11 cellular contexts compared by ENCODE assay signal in the genomic region with DNA sequence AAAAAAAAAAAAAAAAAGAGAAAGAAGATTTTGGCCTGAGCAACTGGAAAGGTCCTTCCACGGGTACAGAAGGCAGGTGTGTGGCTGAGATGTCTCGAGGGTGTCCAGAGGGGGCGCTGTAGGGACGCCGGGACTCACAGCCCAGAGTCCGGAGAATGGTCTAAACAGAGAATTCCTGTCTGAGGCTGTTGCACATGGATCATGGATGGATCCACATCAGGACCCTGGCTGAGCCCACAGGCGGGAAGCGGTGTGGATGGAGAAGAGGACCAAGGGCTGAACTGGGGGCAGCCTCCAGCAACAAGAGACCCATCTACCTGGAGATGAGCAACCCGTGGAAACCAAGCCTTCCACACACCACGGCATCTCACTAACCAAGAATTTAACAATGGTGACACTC. TPM values are rescaled to one million over a fixed set of nuclear protein-coding genes. Genes with fewer than 3 reads are reported as not detected.
DNase-seq lines count a peak whose midpoint lies in the region; ATAC-seq and TF ChIP-seq lines count a peak whose summit lies in the region.
"Had no signal": no experiment of that assay in that cellular context is flagged by ENCODE, and none has a peak within 500 bp of the region (broad histone marks: within the 10 kb centered on the region; RNA-seq: fewer than 3 reads in every experiment).

No MANE protein-coding gene starts in this region.

- no peak overlapping the region for H3K4me2 ChIP-seq in neuronal stem cell (ENCODE audit: insufficient read depth, low read length, poor library complexity, severe bottlenecking)

- H2BK120ac ChIP-seq in neuronal stem cell (ENCODE audit: low read depth, low read length) = no peak overlapping the region

- in situ Hi-C loops in brain microvascular endothelial cell (cut with HindIII; ENCODE audit: low pct_ligation_motif_present, low sequenced_read_pairs) = no loop called here

- H3K14ac ChIP-seq in neuronal stem cell (ENCODE audit: low read length) = no peak overlapping the region

- H4K8ac ChIP-seq in neuronal stem cell (ENCODE audit: low read depth, low read length) = no peak overlapping the region

- POLR2A ChIA-PET in CD4-positive, alpha-beta T cell (lab: Charles Lee) = no interaction called here

- no peak overlapping the region for H2AFZ ChIP-seq in neuronal stem cell (ENCODE audit: low read length)

- DNase-seq in NCI-H82 (lab: John Stamatoyannopoulos, UW) (peak; percentile 16), NCI-H82 treated with DMSO at 0.1 percent for 48 hours (lab: John Stamatoyannopoulos, UW; ENCODE audit: unreplicated experiment) (no peak), brain microvascular endothelial cell (no peak), neuronal stem cell (ENCODE audit: low spot score) (no peak), globus pallidus (ENCODE audit: low spot score) (no peak)
- no peak for DNase-seq in CD4-positive, alpha-beta T cell
- DNase-seq: heart left ventricle, MG63, natural killer cell had no signal

- H3K4me3 Mint-ChIP-seq in CD4-positive, alpha-beta T cell = no peak overlapping the region
- H3K4me3 Mint-ChIP-seq: natural killer cell had no signal

- no CpG with 5 or more reads among the region's 10 CpGs for WGBS in neuronal stem cell (ENCODE audit: extremely low coverage in 2 of 2, insufficient read length in 2 of 2, insufficient replicate concordance in 1 of 2), 2 donors

- H3K9me3 Mint-ChIP-seq in CD4-positive, alpha-beta T cell = no peaks in the 10 kb centered on the region
- H3K9me3 Mint-ChIP-seq: natural killer cell had no signal

- no peak overlapping the region for H4K91ac ChIP-seq in neuronal stem cell (ENCODE audit: low read depth, low read length, poor library complexity)

- H3K36me3 ChIP-seq in brain microvascular endothelial cell (replicated peaks) = no peaks in the 10 kb centered on the region
- H3K36me3 ChIP-seq in neuronal stem cell (replicated peaks in 1 of 2; ENCODE audit: control insufficient read depth in 2 of 2, insufficient read depth in 2 of 2, low read length in 2 of 2) = no peaks in the 10 kb centered on the region
- H3K36me3 ChIP-seq: MG63 had no signal

- peaks cover 0 to 7% of the 10 kb centered on the region in 2 donors for H3K4me1 ChIP-seq in neuronal stem cell (ENCODE audit: control insufficient read depth in 2 of 2, insufficient read depth in 1 of 2, low read depth in 1 of 2, low read length in 2 of 2)
- H3K4me1 ChIP-seq: heart left ventricle had no signal

- no peak overlapping the region for H3K27ac Mint-ChIP-seq in CD4-positive, alpha-beta T cell
- H3K27ac Mint-ChIP-seq: natural killer cell had no signal

- no peak overlapping the region for H3K27ac ChIP-seq in brain microvascular endothelial cell
- H3K27ac ChIP-seq in neuronal stem cell (replicated peaks; ENCODE audit: low read length) = no peak overlapping the region
- H3K27ac ChIP-seq in CD4-positive, alpha-beta T cell (ENCODE audit: low read depth, low read length) = no peak overlapping the region
- H3K27ac ChIP-seq: heart left ventricle had no signal

- peaks cover 6% of the 10 kb centered on the region for H3K36me3 Mint-ChIP-seq in CD4-positive, alpha-beta T cell (ENCODE audit: low read depth)
- H3K36me3 Mint-ChIP-seq: natural killer cell had no signal

- peak; percentile 59 for TF ChIP-seq CTCF in brain microvascular endothelial cell (IDR thresholded peaks at IDR 0.05; ENCODE audit: low read depth, low read length, missing control alignments)
- no peak for TF ChIP-seq CTCF in CD4-positive, alpha-beta T cell (IDR thresholded peaks at IDR 0.05)

- ATAC-seq in HG02642 (IDR thresholded peaks at IDR 0.05; ENCODE audit: poor library complexity, unreplicated experiment) (peak; percentile 51), HG02759 (IDR thresholded peaks at IDR 0.05; ENCODE audit: unreplicated experiment) (no peak)
- ATAC-seq in CD4-positive, alpha-beta T cell (ENCODE audit: poor library complexity) = no peak
- ATAC-seq: natural killer cell had no signal

- no peak overlapping the region for H2AK5ac ChIP-seq in neuronal stem cell (ENCODE audit: low read depth, low read length)

- no peaks in the 10 kb centered on the region for H3K4me1 Mint-ChIP-seq in CD4-positive, alpha-beta T cell (ENCODE audit: low read depth)
- H3K4me1 Mint-ChIP-seq: natural killer cell had no signal

- H2BK15ac ChIP-seq in neuronal stem cell (ENCODE audit: low read length) = no peak overlapping the region

- peak overlapping the region; percentile 48 for H3K18ac ChIP-seq in neuronal stem cell (ENCODE audit: low read length)

- no peak overlapping the region for H3K9ac ChIP-seq in neuronal stem cell (ENCODE audit: low read depth, low read length, poor library complexity)

- no peaks in the 10 kb centered on the region for H3K27me3 ChIP-seq in brain microvascular endothelial cell (replicated peaks)
- H3K27me3 ChIP-seq in neuronal stem cell (ENCODE audit: control insufficient read depth in 3 of 3, insufficient read depth in 3 of 3, low read depth in 1 of 3, low read length in 3 of 3) = peaks cover 0 to 58% (median 0%) of the 10 kb centered on the region in 3 experiments
- no peaks in the 10 kb centered on the region for H3K27me3 ChIP-seq in CD4-positive, alpha-beta T cell (ENCODE audit: control insufficient read depth, insufficient read depth, low read length)
- H3K27me3 ChIP-seq: heart left ventricle, MG63 had no signal

- H3K4ac ChIP-seq in neuronal stem cell (ENCODE audit: low read length) = no peak overlapping the region

- intact Hi-C loops in CD4-positive, alpha-beta T cell (cut with DNase I, micrococcal nuclease) = no loop called here

- H3K4me3 ChIP-seq in brain microvascular endothelial cell (ENCODE audit: low read depth, low read length) = no peak overlapping the region
- H3K4me3 ChIP-seq in neuronal stem cell (ENCODE audit: low read length in 2 of 2) = no peak overlapping the region
- H3K4me3 ChIP-seq: heart left ventricle, MG63 had no signal

- CTCF ChIA-PET in CD4-positive, alpha-beta T cell (lab: Charles Lee) = no interaction called here

- no peak overlapping the region for H2BK5ac ChIP-seq in neuronal stem cell (ENCODE audit: low read length)

- no peaks in the 10 kb centered on the region for H3K79me1 ChIP-seq in neuronal stem cell (ENCODE audit: low read depth, low read length)

- H3K9me3 ChIP-seq in neuronal stem cell (replicated peaks in 1 of 2; ENCODE audit: control insufficient read depth in 2 of 2, insufficient read depth in 1 of 2, low read depth in 1 of 2, low read length in 2 of 2) = no peaks in the 10 kb centered on the region
- H3K9me3 ChIP-seq in CD4-positive, alpha-beta T cell (ENCODE audit: control insufficient read depth, low read length) = no peaks in the 10 kb centered on the region
- H3K9me3 ChIP-seq: heart left ventricle, MG63 had no signal

- H3K27me3 Mint-ChIP-seq in CD4-positive, alpha-beta T cell = no peaks in the 10 kb centered on the region

- no peak overlapping the region for H3K23ac ChIP-seq in neuronal stem cell (ENCODE audit: low read depth, low read length, poor library complexity)

- no peak overlapping the region for H2BK12ac ChIP-seq in neuronal stem cell (ENCODE audit: low read length)

RNA-seq across cellular contexts. Expression of a gene that starts 55.0 kb away (rescaled TPM):
- 0.03 TPM for polyA plus RNA-seq in neuronal stem cell (2013, experiment 1 of 2)
- polyA plus RNA-seq in neuronal stem cell (2013, experiment 2 of 2) = 0.03 TPM
- total RNA-seq in CD4-positive, alpha-beta T cell = under 1 TPM; 0.20 to 0.25 TPM
